Comparison of ENCODE assay signal across 12 cellular contexts in genomic region chr15:33069161-33069560, GRCh38.
A peak's percentile ranks its signal among the peaks of the same experiment; 100 is the strongest.
DNase-seq lines count a peak whose midpoint lies in the region; ATAC-seq and TF ChIP-seq lines count a peak whose summit lies in the region.
"Had no signal": no experiment of that assay in that cellular context is flagged by ENCODE, and none has a peak within 500 bp of the region (broad histone marks: within the 10 kb centered on the region; RNA-seq: fewer than 3 reads in every experiment).

No MANE protein-coding gene starts in this region.

- H3K4me3 ChIP-seq in SJSA1: no peak overlapping the region
- H3K4me3 ChIP-seq in psoas muscle: no peak overlapping the region

- no peaks in the 10 kb centered on the region for H3K36me3 ChIP-seq in SJSA1
- H3K36me3 ChIP-seq in psoas muscle (ENCODE audit: insufficient read depth in 1 of 2, low read depth in 1 of 2): no peaks in the 10 kb centered on the region
- H3K36me3 ChIP-seq: gastrocnemius medialis had no signal

- no peaks in the 10 kb centered on the region for H3K9me3 ChIP-seq in SJSA1 (replicated peaks)
- no peaks in the 10 kb centered on the region for H3K9me3 ChIP-seq in psoas muscle
- H3K9me3 ChIP-seq: gastrocnemius medialis had no signal

- POLR2A ChIA-PET in GM10248 (lab: Yijun Ruan, JAX): no interaction called here

- peaks cover 0 to 3% (median 0%) of the 10 kb centered on the region in 3 donors for H3K27me3 Mint-ChIP-seq in immature natural killer cell (ENCODE audit: low read depth in 3 of 3)

- peak overlapping the region; percentile 81 for H3K27ac ChIP-seq in SJSA1
- H3K27ac ChIP-seq in psoas muscle: peak overlapping the region; percentile 56

- CTCF ChIA-PET in GM10248 (lab: Yijun Ruan, JAX): interaction anchor here (1.6 kb wide), 1 partner anchor 18 kb away, joined by 4 read pairs; no protein-coding TSS in a partner anchor

- intact Hi-C loops in psoas muscle (cut with DNase I): loop anchor here in 1 of 2 donors (2.0 kb wide), 1 partner anchor 46 kb away; no protein-coding TSS in a partner anchor

- peaks cover 0 to 2% (median 0%) of the 10 kb centered on the region in 6 donors for H3K9me3 Mint-ChIP-seq in immature natural killer cell
- H3K9me3 Mint-ChIP-seq: activated CD4-positive, alpha-beta memory T cell treated with anti-CD3 and anti-CD28 coated beads for 36 hours had no signal

- peak overlapping the region in 3 of 5 donors; percentile 65 to 84 (median 83) for H3K4me3 Mint-ChIP-seq in immature natural killer cell
- H3K4me3 Mint-ChIP-seq: activated CD4-positive, alpha-beta memory T cell treated with anti-CD3 and anti-CD28 coated beads for 36 hours had no signal

- peak overlapping the region in 2 of 6 donors; percentile 29 for H3K27ac Mint-ChIP-seq in immature natural killer cell
- H3K27ac Mint-ChIP-seq: activated CD4-positive, alpha-beta memory T cell treated with anti-CD3 and anti-CD28 coated beads for 36 hours had no signal

- H3K27me3 ChIP-seq in SJSA1 (replicated peaks) (no peaks in the 10 kb centered on the region), psoas muscle (ENCODE audit: insufficient read depth in 3 of 3, low read length in 2 of 3) (no peaks in the 10 kb centered on the region)

- H3K4me1 Mint-ChIP-seq in immature natural killer cell: peaks cover 22 to 28% of the 10 kb centered on the region in 2 donors

- H3K4me1 ChIP-seq in SJSA1 (replicated peaks) (peaks cover 76% of the 10 kb centered on the region), psoas muscle (peaks cover 18% of the 10 kb centered on the region)

- DNase-seq in ELF-1 (ENCODE audit: low read depth, low spot score) (peak; percentile 55), SJSA1 (ENCODE audit: low read depth in 1 of 2, low spot score in 2 of 2) (no peak), immature natural killer cell (no peak), psoas muscle (no peak), DMS79 (lab: John Stamatoyannopoulos, UW) (no peak), GM10248 (ENCODE audit: extremely low spot score) (no peak)
- DNase-seq in activated effector memory CD4-positive, alpha-beta T cell treated with Interleukin-2 at 50 U/mL for 16 hours: no peak
- DNase-seq: activated CD4-positive, alpha-beta memory T cell treated with anti-CD3 and anti-CD28 coated beads for 36 hours; activated gamma-delta T cell; NCI-H82 had no signal

- ATAC-seq in psoas muscle (peak in 3 of 4 donors; percentile 2 to 13 (median 13)), GM21381 (IDR thresholded peaks at IDR 0.05; ENCODE audit: unreplicated experiment) (no peak)

- TF ChIP-seq CTCF in psoas muscle (IDR thresholded peaks at IDR 0.05) (no peak), GM10248 (IDR thresholded peaks at IDR 0.05; ENCODE audit: control extremely low read depth, extremely low read depth, low read depth, missing control alignments) (no peak)

- H3K36me3 Mint-ChIP-seq in immature natural killer cell: no peaks in the 10 kb centered on the region
- H3K36me3 Mint-ChIP-seq: activated CD4-positive, alpha-beta memory T cell treated with anti-CD3 and anti-CD28 coated beads for 36 hours had no signal
